8 cellular contexts compared by ENCODE assay signal in genomic region chr17:42659079-42659931, GRCh38. TPM values are rescaled to one million over a fixed set of nuclear protein-coding genes. Genes with fewer than 3 reads are reported as not detected.
DNase-seq lines count a peak whose midpoint lies in the region; ATAC-seq and TF ChIP-seq lines count a peak whose summit lies in the region.

TSS of gene TUBG2 (plus strand) at chr17:42659284. CDS start at chr17:42659504, 220 bp downstream.

- DNase-seq in DMS114 treated with DMSO at 0.1 percent for 48 hours (lab: John Stamatoyannopoulos, UW; ENCODE audit: unreplicated experiment): peak; percentile 74
- DNase-seq in NCI-H524 (lab: John Stamatoyannopoulos, UW): peak; percentile 93 to 98
- DNase-seq in activated CD4-positive, alpha-beta memory T cell treated with anti-CD3 and anti-CD28 coated beads for 36 hours: peak; percentile 82
- DNase-seq in dermis microvascular lymphatic vessel endothelial cell (ENCODE audit: low read depth in 2 of 2): peak; percentile 82 to 91
- peak; percentile 85 for DNase-seq in stimulated activated CD4-positive, alpha-beta T cell treated with anti-CD3 and anti-CD28 coated beads, Interleukin-4, amount 100 ng/mL, for 24 hours

- H3K9me3 ChIP-seq in liver (ENCODE audit: control insufficient read depth in 4 of 4, low read length in 3 of 4): no peaks in the 10 kb centered on the region

- no peaks in the 10 kb centered on the region for H3K36me3 Mint-ChIP-seq in activated CD4-positive, alpha-beta memory T cell treated with anti-CD3 and anti-CD28 coated beads for 36 hours

- H3K27ac ChIP-seq in liver (ENCODE audit: low read depth in 1 of 2, low read length in 2 of 2): peak within 1 kb of the TSS; percentile 16 to 67

- H3K4me3 Mint-ChIP-seq in activated CD4-positive, alpha-beta memory T cell treated with anti-CD3 and anti-CD28 coated beads for 36 hours: peak within 1 kb of the TSS; percentile 90

- CTCF ChIA-PET in activated CD4-positive, alpha-beta memory T cell treated with anti-CD3 and anti-CD28 coated beads for 36 hours (lab: Charles Lee): interaction anchor here (1.0 to 2.8 kb wide), 4 partner anchors 20 to 104 kb away, joined by 3 to 11 read pairs (median 4); partner anchors contain the start of genes CCR10 and PSMC3IP

- ATAC-seq in HG02840 (IDR thresholded peaks at IDR 0.05; ENCODE audit: low FRiP score, unreplicated experiment): peak; percentile 47
- ATAC-seq in GM19395 (IDR thresholded peaks at IDR 0.05; ENCODE audit: unreplicated experiment): no peak

- no peaks in the 10 kb centered on the region for H3K27me3 Mint-ChIP-seq in activated CD4-positive, alpha-beta memory T cell treated with anti-CD3 and anti-CD28 coated beads for 36 hours

- no peak for TF ChIP-seq CTCF in liver (IDR thresholded peaks at IDR 0.05; ENCODE audit: low read depth, low read length, missing input control)

- H3K27me3 ChIP-seq in liver (ENCODE audit: control insufficient read depth in 4 of 4, insufficient read depth in 4 of 4, low read length in 3 of 4): no peaks in the 10 kb centered on the region

- POLR2A ChIA-PET in activated CD4-positive, alpha-beta memory T cell treated with anti-CD3 and anti-CD28 coated beads for 36 hours (lab: Charles Lee): interaction anchor here (0.5 to 1.0 kb wide), 2 partner anchors 44 to 81 kb away, joined by 3 to 4 read pairs; partner anchors contain the start of gene PSMC3IP

- peak in 1 of 2 donors; percentile 23 for TF ChIP-seq RAD21 in liver (IDR thresholded peaks at IDR 0.05)

- peaks cover 0 to 1% (median 0%) of the 10 kb centered on the region in 4 donors for H3K36me3 ChIP-seq in liver (ENCODE audit: control insufficient read depth in 4 of 4, insufficient read depth in 3 of 4, low read depth in 1 of 4, low read length in 3 of 4)

- H3K9ac ChIP-seq in liver (ENCODE audit: low read depth in 1 of 2, low read length in 2 of 2): no peak within 1 kb of the TSS

- H3K27ac Mint-ChIP-seq in activated CD4-positive, alpha-beta memory T cell treated with anti-CD3 and anti-CD28 coated beads for 36 hours: peak within 1 kb of the TSS; percentile 67

- 2% methylated on average over 57 of the region's 59 CpGs for WGBS in liver

- H3K4me3 ChIP-seq in liver (ENCODE audit: low read depth in 1 of 3, low read length in 3 of 3): peak within 1 kb of the TSS; percentile 36 to 85 (median 62)

- H3K4me1 Mint-ChIP-seq in activated CD4-positive, alpha-beta memory T cell treated with anti-CD3 and anti-CD28 coated beads for 36 hours (ENCODE audit: low read depth): peaks cover 29% of the 10 kb centered on the region

- intact Hi-C loops in activated CD4-positive, alpha-beta memory T cell treated with anti-CD3 and anti-CD28 coated beads for 36 hours (cut with micrococcal nuclease): no loop called here

- H3K9me3 Mint-ChIP-seq in activated CD4-positive, alpha-beta memory T cell treated with anti-CD3 and anti-CD28 coated beads for 36 hours: no peaks in the 10 kb centered on the region

- peaks cover 0 to 7% (median 4%) of the 10 kb centered on the region in 4 donors for H3K4me1 ChIP-seq in liver (ENCODE audit: control insufficient read depth in 4 of 4, insufficient read depth in 4 of 4, low read length in 3 of 4)

TF ChIP-seq in liver, 16 proteins besides CTCF, POLR2A, EP300 and RAD21:
- peak; percentile 89 for TF ChIP-seq YY1 (IDR thresholded peaks at IDR 0.05)
- TF ChIP-seq HNF4G (IDR thresholded peaks at IDR 0.05): no peak
TF ChIP-seq in liver: peak in this region for 1.

RNA-seq across cellular contexts. Expression of gene TUBG2, which starts in this region (rescaled TPM):
- total RNA-seq in activated CD4-positive, alpha-beta memory T cell treated with anti-CD3 and anti-CD28 coated beads for 36 hours: 10 to 100 TPM in 1 of 2 experiments, 1 to 10 TPM in 1; 9.3 to 10.1 TPM
- total RNA-seq in dermis microvascular lymphatic vessel endothelial cell (2.7 and 5.3 TPM in 2 replicates), liver (1 to 10 TPM; 1.4 to 5.0 TPM)
- 10 to 100 TPM in 1 of 2 donors, 1 to 10 TPM in 1; 5.0 to 10.8 TPM for polyA plus RNA-seq in liver
